ENCODE assay signal across 27 cellular contexts in the genomic region with DNA sequence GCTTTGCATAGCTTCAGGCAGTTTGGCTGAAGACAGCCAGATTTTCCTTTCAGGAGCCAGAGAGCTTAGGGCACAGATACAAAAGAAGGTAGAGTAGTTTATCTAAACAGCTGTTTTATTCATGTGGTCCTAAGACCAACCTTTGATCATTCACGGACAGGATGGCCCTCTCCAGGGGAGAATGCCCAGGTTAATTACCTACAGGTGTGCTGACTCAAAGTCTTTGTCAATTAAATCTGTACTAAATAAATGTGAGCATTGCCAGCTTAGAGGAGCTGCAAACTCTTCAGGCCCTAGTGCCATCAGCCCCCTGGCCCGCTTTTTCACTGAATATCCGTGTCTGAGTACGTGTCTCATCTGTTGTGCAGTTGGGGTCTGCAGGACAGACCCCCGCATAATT.
"Had no signal": no experiment of that assay in that cellular context is flagged by ENCODE, and none has a peak within 500 bp of the region (broad histone marks: within the 10 kb centered on the region; RNA-seq: fewer than 3 reads in every experiment).

No MANE protein-coding gene starts in this region.

- H3K27ac Mint-ChIP-seq: activated CD4-positive, alpha-beta T cell treated with anti-CD3 and anti-CD28 coated beads, Interleukin-2, amount 10 ng/mL, durations not matched to agents 7 days and 5 days; activated CD8-positive, alpha-beta memory T cell treated with anti-CD3 and anti-CD28 coated beads, Interleukin-2, amount 10 ng/mL, durations not matched to agents 7 days and 5 days; activated CD8-positive, alpha-beta T cell treated with anti-CD3 and anti-CD28 coated beads for 36 hours; activated naive CD4-positive, alpha-beta T cell treated with anti-CD3 and anti-CD28 coated beads, Interleukin-2, amount 50 U/mL, for 72 hours; activated T-helper 1 cell treated with anti-CD3 and anti-CD28 coated beads, Interleukin-12 subunit alpha, Interleukin-12 subunit beta, Interleukin-2, Interleukin-4 antibody, amounts not matched to agents 30 ng/mL and 10 ng/mL and 1 ng/mL, durations not matched to agents 14 hours and 24 hours and 36 hours; mesothelial cell of epicardium; naive thymus-derived CD8-positive, alpha-beta T cell; stimulated activated effector memory CD8-positive, alpha-beta T cell treated with anti-CD3 and anti-CD28 coated beads, Interleukin-12 subunit alpha, Interleukin-12 subunit beta, amount 100 ng/mL, for 72 hours; stimulated activated naive CD8-positive, alpha-beta T cell treated with anti-CD3 and anti-CD28 coated beads, Interleukin-15, amount 100 ng/mL, for 72 hours had no signal

- H3K27ac ChIP-seq: adrenal gland, ascending aorta, brain microvascular endothelial cell, epithelial cell of prostate, gastroesophageal sphincter, left lung, psoas muscle, right atrium auricular region, tibial artery, VCaP had no signal

- H3K9me3 Mint-ChIP-seq: stimulated activated naive CD8-positive, alpha-beta T cell treated with anti-CD3 and anti-CD28 coated beads, Interleukin-15, amount 100 ng/mL, for 72 hours had no signal

- H3K4me1 ChIP-seq: adrenal gland, ascending aorta, gastroesophageal sphincter, left lung, psoas muscle, right atrium auricular region, tibial artery had no signal

- H3K27me3 Mint-ChIP-seq: activated CD4-positive, alpha-beta T cell treated with anti-CD3 and anti-CD28 coated beads, Interleukin-2, amount 10 ng/mL, durations not matched to agents 7 days and 5 days; activated CD8-positive, alpha-beta memory T cell treated with anti-CD3 and anti-CD28 coated beads, Interleukin-2, amount 10 ng/mL, durations not matched to agents 7 days and 5 days; activated CD8-positive, alpha-beta T cell treated with anti-CD3 and anti-CD28 coated beads for 36 hours; naive thymus-derived CD8-positive, alpha-beta T cell; stimulated activated naive CD8-positive, alpha-beta T cell treated with anti-CD3 and anti-CD28 coated beads, Interleukin-15, amount 100 ng/mL, for 72 hours had no signal

- DNase-seq: activated CD4-positive, alpha-beta T cell treated with anti-CD3 and anti-CD28 coated beads, Interleukin-2, amount 10 ng/mL, durations not matched to agents 7 days and 5 days; activated CD4-positive, CD25-positive, alpha-beta regulatory T cell treated with anti-CD3 and anti-CD28 coated beads, Interleukin-2, amount 50 U/mL, for 72 hours; activated CD8-positive, alpha-beta memory T cell treated with anti-CD3 and anti-CD28 coated beads, Interleukin-2, amount 10 ng/mL, durations not matched to agents 7 days and 5 days; activated CD8-positive, alpha-beta T cell treated with anti-CD3 and anti-CD28 coated beads for 36 hours; adrenal gland; brain microvascular endothelial cell; caudate nucleus; dermis blood vessel endothelial cell; effector CD8-positive, alpha-beta T cell; head of caudate nucleus; hypothalamus; kidney glomerular epithelial cell; left lung; naive thymus-derived CD8-positive, alpha-beta T cell; psoas muscle; stimulated activated CD4-positive, alpha-beta T cell treated with anti-CD3 and anti-CD28 coated beads, Interleukin-2, amount 100 ng/mL, for 24 hours; stimulated activated naive CD8-positive, alpha-beta T cell treated with anti-CD3 and anti-CD28 coated beads, Interleukin-15, amount 100 ng/mL, for 72 hours; tibial artery had no signal

- ATAC-seq: activated CD8-positive, alpha-beta memory T cell treated with anti-CD3 and anti-CD28 coated beads, Interleukin-2, amount 10 ng/mL, durations not matched to agents 7 days and 5 days; activated CD8-positive, alpha-beta T cell treated with anti-CD3 and anti-CD28 coated beads for 36 hours; activated naive CD4-positive, alpha-beta T cell treated with anti-CD3 and anti-CD28 coated beads, Interleukin-2, amount 50 U/mL, for 72 hours; gastroesophageal sphincter; left lung; naive thymus-derived CD8-positive, alpha-beta T cell; psoas muscle; stimulated activated effector memory CD8-positive, alpha-beta T cell treated with anti-CD3 and anti-CD28 coated beads, Interleukin-12 subunit alpha, Interleukin-12 subunit beta, amount 100 ng/mL, for 72 hours; stimulated activated naive CD8-positive, alpha-beta T cell treated with anti-CD3 and anti-CD28 coated beads, Interleukin-15, amount 100 ng/mL, for 72 hours had no signal

- H3K4me3 Mint-ChIP-seq: activated CD4-positive, alpha-beta T cell treated with anti-CD3 and anti-CD28 coated beads, Interleukin-2, amount 10 ng/mL, durations not matched to agents 7 days and 5 days; activated CD8-positive, alpha-beta memory T cell treated with anti-CD3 and anti-CD28 coated beads, Interleukin-2, amount 10 ng/mL, durations not matched to agents 7 days and 5 days; activated CD8-positive, alpha-beta T cell treated with anti-CD3 and anti-CD28 coated beads for 36 hours; activated T-helper 1 cell treated with anti-CD3 and anti-CD28 coated beads, Interleukin-12 subunit alpha, Interleukin-12 subunit beta, Interleukin-2, Interleukin-4 antibody, amounts not matched to agents 30 ng/mL and 10 ng/mL and 1 ng/mL, durations not matched to agents 14 hours and 24 hours and 36 hours; mesothelial cell of epicardium; naive thymus-derived CD8-positive, alpha-beta T cell; stimulated activated effector memory CD8-positive, alpha-beta T cell treated with anti-CD3 and anti-CD28 coated beads, Interleukin-12 subunit alpha, Interleukin-12 subunit beta, amount 100 ng/mL, for 72 hours; stimulated activated naive CD8-positive, alpha-beta T cell treated with anti-CD3 and anti-CD28 coated beads, Interleukin-15, amount 100 ng/mL, for 72 hours had no signal

- H3K27me3 ChIP-seq: adrenal gland, ascending aorta, brain microvascular endothelial cell, gastroesophageal sphincter, left lung, right atrium auricular region, tibial artery had no signal

- H3K4me1 Mint-ChIP-seq: activated CD4-positive, alpha-beta T cell treated with anti-CD3 and anti-CD28 coated beads, Interleukin-2, amount 10 ng/mL, durations not matched to agents 7 days and 5 days; activated CD8-positive, alpha-beta memory T cell treated with anti-CD3 and anti-CD28 coated beads, Interleukin-2, amount 10 ng/mL, durations not matched to agents 7 days and 5 days; mesothelial cell of epicardium; naive thymus-derived CD8-positive, alpha-beta T cell; stimulated activated effector memory CD8-positive, alpha-beta T cell treated with anti-CD3 and anti-CD28 coated beads, Interleukin-12 subunit alpha, Interleukin-12 subunit beta, amount 100 ng/mL, for 72 hours; stimulated activated naive CD8-positive, alpha-beta T cell treated with anti-CD3 and anti-CD28 coated beads, Interleukin-15, amount 100 ng/mL, for 72 hours had no signal

- H3K9me3 ChIP-seq: ascending aorta, psoas muscle, right atrium auricular region had no signal

- H3K36me3 Mint-ChIP-seq: activated CD8-positive, alpha-beta memory T cell treated with anti-CD3 and anti-CD28 coated beads, Interleukin-2, amount 10 ng/mL, durations not matched to agents 7 days and 5 days; activated naive CD4-positive, alpha-beta T cell treated with anti-CD3 and anti-CD28 coated beads, Interleukin-2, amount 50 U/mL, for 72 hours; mesothelial cell of epicardium; naive thymus-derived CD8-positive, alpha-beta T cell; stimulated activated effector memory CD8-positive, alpha-beta T cell treated with anti-CD3 and anti-CD28 coated beads, Interleukin-12 subunit alpha, Interleukin-12 subunit beta, amount 100 ng/mL, for 72 hours had no signal

- H3K36me3 ChIP-seq: adrenal gland, ascending aorta, brain microvascular endothelial cell, gastroesophageal sphincter, left lung, right atrium auricular region, tibial artery had no signal

- H3K4me3 ChIP-seq: adrenal gland, ascending aorta, gastroesophageal sphincter, left lung, psoas muscle, right atrium auricular region, tibial artery had no signal
